Comparison of ENCODE assay signal across 1 cellular context in genomic region chr6:163170294-163170883, GRCh38.
A peak's percentile ranks its signal among the peaks of the same experiment; 100 is the strongest.
TF ChIP-seq lines count a peak whose summit lies in the region.

No MANE protein-coding gene starts in this region.

TF ChIP-seq in GM12878, 131 proteins besides CTCF, POLR2A, EP300 and RAD21 (continued from another document):
- TF ChIP-seq TAF1 (IDR thresholded peaks at IDR 0.05; ENCODE audit: borderline replicate concordance, low read depth, low read length): no peak
- TF ChIP-seq, protein P1, sequence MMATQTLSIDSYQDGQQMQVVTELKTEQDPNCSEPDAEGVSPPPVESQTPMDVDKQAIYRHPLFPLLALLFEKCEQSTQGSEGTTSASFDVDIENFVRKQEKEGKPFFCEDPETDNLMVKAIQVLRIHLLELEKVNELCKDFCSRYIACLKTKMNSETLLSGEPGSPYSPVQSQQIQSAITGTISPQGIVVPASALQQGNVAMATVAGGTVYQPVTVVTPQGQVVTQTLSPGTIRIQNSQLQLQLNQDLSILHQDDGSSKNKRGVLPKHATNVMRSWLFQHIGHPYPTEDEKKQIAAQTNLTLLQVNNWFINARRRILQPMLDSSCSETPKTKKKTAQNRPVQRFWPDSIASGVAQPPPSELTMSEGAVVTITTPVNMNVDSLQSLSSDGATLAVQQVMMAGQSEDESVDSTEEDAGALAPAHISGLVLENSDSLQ (IDR thresholded peaks at IDR 0.05): no peak
- no peak for TF ChIP-seq SUZ12 (IDR thresholded peaks at IDR 0.05; ENCODE audit: unreplicated experiment)
- TF ChIP-seq ZBTB33 (IDR thresholded peaks at IDR 0.05): 0 out of 2 replicates have a peak, but pooled peaks have one; percentile 22
- no peak for TF ChIP-seq KDM1A (IDR thresholded peaks at IDR 0.05; ENCODE audit: borderline replicate concordance)
- TF ChIP-seq TARDBP (IDR thresholded peaks at IDR 0.05; ENCODE audit: borderline replicate concordance): no peak
- TF ChIP-seq CREB1 (IDR thresholded peaks at IDR 0.05; ENCODE audit: low read depth): no peak
- no peak for TF ChIP-seq ZNF384 (IDR thresholded peaks at IDR 0.05; ENCODE audit: borderline replicate concordance, low read depth, low read length)
- no peak for TF ChIP-seq ZSCAN29 (IDR thresholded peaks at IDR 0.05)
- TF ChIP-seq, protein P2, sequence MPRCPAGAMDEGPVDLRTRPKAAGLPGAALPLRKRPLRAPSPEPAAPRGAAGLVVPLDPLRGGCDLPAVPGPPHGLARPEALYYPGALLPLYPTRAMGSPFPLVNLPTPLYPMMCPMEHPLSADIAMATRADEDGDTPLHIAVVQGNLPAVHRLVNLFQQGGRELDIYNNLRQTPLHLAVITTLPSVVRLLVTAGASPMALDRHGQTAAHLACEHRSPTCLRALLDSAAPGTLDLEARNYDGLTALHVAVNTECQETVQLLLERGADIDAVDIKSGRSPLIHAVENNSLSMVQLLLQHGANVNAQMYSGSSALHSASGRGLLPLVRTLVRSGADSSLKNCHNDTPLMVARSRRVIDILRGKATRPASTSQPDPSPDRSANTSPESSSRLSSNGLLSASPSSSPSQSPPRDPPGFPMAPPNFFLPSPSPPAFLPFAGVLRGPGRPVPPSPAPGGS (IDR thresholded peaks at IDR 0.05; ENCODE audit: borderline replicate concordance, insufficient read depth, low read depth, low read length, poor library complexity, severe bottlenecking): no peak
- no peak for TF ChIP-seq PAX8 (IDR thresholded peaks at IDR 0.05)
- no peak for TF ChIP-seq NRF1 (conservative IDR thresholded peaks at IDR 0.05; ENCODE audit: low read depth, low read length)
- TF ChIP-seq CBX3 (IDR thresholded peaks at IDR 0.05; ENCODE audit: borderline replicate concordance, low read depth): no peak
- peak; percentile 33; the same call in 1 of the 2 replicates for TF ChIP-seq SMC3 (IDR thresholded peaks at IDR 0.05; ENCODE audit: borderline replicate concordance, low read length)
- peak; percentile 73 for TF ChIP-seq YY1 (IDR thresholded peaks at IDR 0.05; ENCODE audit: low read depth, low read length)
- peak; percentile 21; the same call in 1 of the 2 replicates for TF ChIP-seq RUNX3 (IDR thresholded peaks at IDR 0.05; ENCODE audit: low read length)
- no peak for TF ChIP-seq ZZZ3 (IDR thresholded peaks at IDR 0.05; ENCODE audit: control insufficient read depth, insufficient read length, low read depth)
- no peak for TF ChIP-seq KLF5 (IDR thresholded peaks at IDR 0.05; ENCODE audit: partially characterized antibody)
